In the genomic region with DNA sequence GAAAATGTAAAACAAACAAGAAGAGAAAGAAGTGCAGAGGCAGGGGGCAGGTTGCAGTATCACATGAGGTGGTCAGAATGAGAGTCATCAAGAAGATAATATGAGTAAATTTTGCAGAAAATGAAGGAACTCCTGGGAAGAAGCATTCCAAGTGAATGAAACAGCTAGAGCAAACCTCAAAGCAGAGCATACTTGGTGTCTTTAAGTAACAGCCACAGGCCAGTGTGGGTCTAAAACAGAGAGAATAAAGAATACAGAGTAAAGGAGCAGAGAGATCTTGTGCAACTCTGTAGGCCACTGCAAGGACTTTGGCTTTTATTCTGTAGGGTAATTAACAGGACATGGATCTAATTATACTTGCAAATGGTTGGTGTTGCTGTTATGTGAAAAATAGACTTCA, we compare ENCODE assay signal across 28 cellular contexts.
DNase-seq lines count a peak whose midpoint lies in the region; ATAC-seq and TF ChIP-seq lines count a peak whose summit lies in the region.
"Had no signal": no experiment of that assay in that cellular context is flagged by ENCODE, and none has a peak within 500 bp of the region (broad histone marks: within the 10 kb centered on the region; RNA-seq: fewer than 3 reads in every experiment).

No MANE protein-coding gene starts in this region.

- no peaks in the 10 kb centered on the region for H4K20me1 ChIP-seq in IMR-90 (ENCODE audit: insufficient read depth, low read length)

- H2BK15ac ChIP-seq in IMR-90 (ENCODE audit: low read depth, low read length) = no peak overlapping the region

- CTCF ChIA-PET in IMR-90 (lab: Yijun Ruan, JAX) = no interaction called here

- POLR2A ChIA-PET in IMR-90 (lab: Charles Lee; ENCODE audit: unreplicated experiment) = no interaction called here

- H3K4me1 ChIP-seq in IMR-90 (ENCODE audit: control insufficient read depth, insufficient read depth, low read length) = no peaks in the 10 kb centered on the region
- H3K4me1 ChIP-seq: left ventricle myocardium inferior, right atrium auricular region, transverse colon had no signal

- DNase-seq in AG08396 (ENCODE audit: low spot score) (peak; percentile 48), IMR-90 (peak; percentile 5), astrocyte of the spinal cord (ENCODE audit: low read depth, low spot score) (peak; percentile 81), hepatic stellate cell (ENCODE audit: low spot score) (peak; percentile 40), cortex of kidney (lab: John Stamatoyannopoulos, UW) (no peak), GOT3 (lab: John Stamatoyannopoulos, UW) (no peak)
- DNase-seq: activated CD4-positive, alpha-beta T cell treated with anti-CD3 and anti-CD28 coated beads for 36 hours; activated naive CD4-positive, alpha-beta T cell treated with anti-CD3 and anti-CD28 coated beads for 36 hours; activated T-cell treated with anti-CD3 and anti-CD28 coated beads, Interleukin-2, amount 50 U/mL, for 72 hours; effector memory CD8-positive, alpha-beta T cell; GF-D8; Kasumi-1; left ventricle myocardium inferior; midbrain; natural killer cell; NCI-H1048; NCI-H2029; NCI-H82; ovary; Right ventricle myocardium superior; stimulated activated naive CD8-positive, alpha-beta T cell treated with anti-CD3 and anti-CD28 coated beads, Interleukin-15, amount 100 ng/mL, for 72 hours; T-helper 1 cell; transverse colon had no signal

- H3K14ac ChIP-seq in IMR-90 (replicated peaks; ENCODE audit: low read depth, low read length) = no peak overlapping the region

- H3K4me2 ChIP-seq in IMR-90 (ENCODE audit: low read depth, low read length) = no peak overlapping the region

- no peaks in the 10 kb centered on the region for H3K36me3 ChIP-seq in IMR-90 (ENCODE audit: control insufficient read depth, insufficient read depth, low read length)
- H3K36me3 ChIP-seq: esophagus muscularis mucosa, left ventricle myocardium inferior, ovary, right atrium auricular region, transverse colon had no signal

- no peak overlapping the region for H2AK5ac ChIP-seq in IMR-90 (ENCODE audit: low read depth, low read length)

- no peak overlapping the region for H3K18ac ChIP-seq in IMR-90 (ENCODE audit: low read depth, low read length)

- H3K27me3 ChIP-seq in IMR-90 (ENCODE audit: control insufficient read depth, insufficient read depth, low read length) = no peaks in the 10 kb centered on the region
- H3K27me3 ChIP-seq: ascending aorta, esophagus muscularis mucosa, ovary, right atrium auricular region, transverse colon had no signal

- BruUV-seq in IMR-90 (replicated peaks; lab: Mats Ljungman, UMichigan) = no TSS peak

- no peak overlapping the region for H3K4me3 ChIP-seq in IMR-90 (ENCODE audit: insufficient read depth, low read depth, low read length)
- H3K4me3 ChIP-seq in astrocyte of the spinal cord (ENCODE audit: low read depth, low read length) = no peak overlapping the region
- H3K4me3 ChIP-seq: ascending aorta, esophagus muscularis mucosa, left ventricle myocardium inferior, ovary, right atrium auricular region, transverse colon had no signal

- ATAC-seq in IMR-90 (ENCODE audit: low read depth) (no peak), GM19324 (IDR thresholded peaks at IDR 0.05; ENCODE audit: low FRiP score, unreplicated experiment) (no peak), GM18907 (IDR thresholded peaks at IDR 0.05; ENCODE audit: unreplicated experiment) (no peak)
- ATAC-seq: activated CD4-positive, alpha-beta T cell treated with anti-CD3 and anti-CD28 coated beads for 36 hours; activated T-cell treated with anti-CD3 and anti-CD28 coated beads, Interleukin-2, amount 50 U/mL, for 72 hours; effector memory CD8-positive, alpha-beta T cell; natural killer cell; stimulated activated naive CD8-positive, alpha-beta T cell treated with anti-CD3 and anti-CD28 coated beads, Interleukin-15, amount 100 ng/mL, for 72 hours had no signal

- in situ Hi-C loops in IMR-90 (cut with MboI; ENCODE audit: low sequenced_read_pairs) (no loop called here), astrocyte of the spinal cord (cut with HindIII; ENCODE audit: low sequenced_read_pairs) (no loop called here)

- H2AK9ac ChIP-seq in IMR-90 (replicated peaks; ENCODE audit: low read depth, low read length, poor library complexity) = no peak overlapping the region

- no peak overlapping the region for H3K4ac ChIP-seq in IMR-90 (ENCODE audit: low read depth, low read length)

- no peak overlapping the region for H3K23ac ChIP-seq in IMR-90 (ENCODE audit: low read depth, low read length)

- no peak overlapping the region for H3K27ac ChIP-seq in IMR-90 (ENCODE audit: insufficient read depth, low read length)
- H3K27ac ChIP-seq: ascending aorta, esophagus muscularis mucosa, left ventricle myocardium inferior, ovary, right atrium auricular region, transverse colon had no signal

- intact Hi-C loops in IMR-90 (cut with micrococcal nuclease) = no loop called here

- no peak overlapping the region for H3K9ac ChIP-seq in IMR-90 (ENCODE audit: low read depth, low read length)

- H2BK5ac ChIP-seq in IMR-90 (ENCODE audit: low read depth, low read length, poor library complexity, severe bottlenecking) = no peak overlapping the region

- no peak overlapping the region for H4K8ac ChIP-seq in IMR-90 (ENCODE audit: low read depth in 2 of 2, low read length in 2 of 2)

- no peak overlapping the region for H4K91ac ChIP-seq in IMR-90 (ENCODE audit: insufficient read depth, low read depth, low read length)

- H2AFZ ChIP-seq in IMR-90 (replicated peaks; ENCODE audit: low read length, poor library complexity) = no peak overlapping the region

- TF ChIP-seq RAD21 in IMR-90 (IDR thresholded peaks at IDR 0.05; ENCODE audit: low read length) = no peak

- no peaks in the 10 kb centered on the region for H3K9me3 ChIP-seq in IMR-90 (ENCODE audit: control insufficient read depth, insufficient read depth, low read length)
- H3K9me3 ChIP-seq: ovary, transverse colon had no signal

- TF ChIP-seq POLR2A in IMR-90 (IDR thresholded peaks at IDR 0.05; ENCODE audit: low read depth, low read length) = no peak

- no peaks in the 10 kb centered on the region for H3K9me1 ChIP-seq in IMR-90 (ENCODE audit: insufficient read depth, low read length)

- no peak overlapping the region for H4K5ac ChIP-seq in IMR-90 (ENCODE audit: low read depth, low read length)

- no peak overlapping the region for H2BK120ac ChIP-seq in IMR-90 (ENCODE audit: low read depth, low read length)

- TF ChIP-seq CTCF in IMR-90 (conservative IDR thresholded peaks at IDR 0.05; ENCODE audit: low read depth, low read length) (no peak), astrocyte of the spinal cord (IDR thresholded peaks at IDR 0.05; ENCODE audit: low read depth, low read length) (no peak)

- dilution Hi-C loops in IMR-90 (cut with HindIII; ENCODE audit: low sequenced_read_pairs, unreplicated experiment) = no loop called here

- no peaks in the 10 kb centered on the region for H3K79me1 ChIP-seq in IMR-90 (ENCODE audit: low read depth in 1 of 2, low read length in 2 of 2)

- H3K56ac ChIP-seq in IMR-90 (ENCODE audit: extremely low read depth, insufficient read depth, low read length) = no peak overlapping the region

- no peak overlapping the region for H2BK20ac ChIP-seq in IMR-90 (ENCODE audit: low read depth, low read length)

TF ChIP-seq in IMR-90, 13 proteins besides CTCF, POLR2A, EP300 and RAD21:
- TF ChIP-seq BHLHE40 (IDR thresholded peaks at IDR 0.05; ENCODE audit: low read depth, low read length) (no peak), FOS (IDR thresholded peaks at IDR 0.05; ENCODE audit: low read depth, low read length) (no peak), MXI1 (IDR thresholded peaks at IDR 0.05; ENCODE audit: borderline replicate concordance, low read depth, low read length) (no peak), RCOR1 (IDR thresholded peaks at IDR 0.05; ENCODE audit: insufficient replicate concordance, low read length) (no peak), NFE2L2 (IDR thresholded peaks at IDR 0.05; ENCODE audit: low read depth, low read length) (no peak), SMC3 (IDR thresholded peaks at IDR 0.05; ENCODE audit: low read depth, low read length) (no peak), MAZ (IDR thresholded peaks at IDR 0.05; ENCODE audit: borderline replicate concordance, low read depth, low read length) (no peak), MAFK (IDR thresholded peaks at IDR 0.05; ENCODE audit: low read depth, low read length) (no peak), CEBPB (IDR thresholded peaks at IDR 0.05; ENCODE audit: low read depth, low read length) (no peak), RFX5 (IDR thresholded peaks at IDR 0.05; ENCODE audit: low read depth, low read length) (no peak), CHD1 (IDR thresholded peaks at IDR 0.05; ENCODE audit: low read depth, low read length) (no peak)
- TF ChIP-seq, protein P1, sequence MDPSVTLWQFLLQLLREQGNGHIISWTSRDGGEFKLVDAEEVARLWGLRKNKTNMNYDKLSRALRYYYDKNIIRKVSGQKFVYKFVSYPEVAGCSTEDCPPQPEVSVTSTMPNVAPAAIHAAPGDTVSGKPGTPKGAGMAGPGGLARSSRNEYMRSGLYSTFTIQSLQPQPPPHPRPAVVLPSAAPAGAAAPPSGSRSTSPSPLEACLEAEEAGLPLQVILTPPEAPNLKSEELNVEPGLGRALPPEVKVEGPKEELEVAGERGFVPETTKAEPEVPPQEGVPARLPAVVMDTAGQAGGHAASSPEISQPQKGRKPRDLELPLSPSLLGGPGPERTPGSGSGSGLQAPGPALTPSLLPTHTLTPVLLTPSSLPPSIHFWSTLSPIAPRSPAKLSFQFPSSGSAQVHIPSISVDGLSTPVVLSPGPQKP (IDR thresholded peaks at IDR 0.05; ENCODE audit: borderline replicate concordance, low read depth, low read length) = no peak
- TF ChIP-seq, protein P2, sequence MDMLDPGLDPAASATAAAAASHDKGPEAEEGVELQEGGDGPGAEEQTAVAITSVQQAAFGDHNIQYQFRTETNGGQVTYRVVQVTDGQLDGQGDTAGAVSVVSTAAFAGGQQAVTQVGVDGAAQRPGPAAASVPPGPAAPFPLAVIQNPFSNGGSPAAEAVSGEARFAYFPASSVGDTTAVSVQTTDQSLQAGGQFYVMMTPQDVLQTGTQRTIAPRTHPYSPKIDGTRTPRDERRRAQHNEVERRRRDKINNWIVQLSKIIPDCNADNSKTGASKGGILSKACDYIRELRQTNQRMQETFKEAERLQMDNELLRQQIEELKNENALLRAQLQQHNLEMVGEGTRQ (IDR thresholded peaks at IDR 0.05; ENCODE audit: low read depth, low read length) = no peak

Comparison
In these comparisons a context has a peak if more than half of its experiments do, and no peak if none do; other contexts are left out.
1. DNase-seq: peak in AG08396 (single experiment), IMR-90 (single experiment), astrocyte of the spinal cord (single experiment) and hepatic stellate cell (single experiment); none in cortex of kidney (single experiment) and GOT3 (single experiment).